In the genomic region with DNA sequence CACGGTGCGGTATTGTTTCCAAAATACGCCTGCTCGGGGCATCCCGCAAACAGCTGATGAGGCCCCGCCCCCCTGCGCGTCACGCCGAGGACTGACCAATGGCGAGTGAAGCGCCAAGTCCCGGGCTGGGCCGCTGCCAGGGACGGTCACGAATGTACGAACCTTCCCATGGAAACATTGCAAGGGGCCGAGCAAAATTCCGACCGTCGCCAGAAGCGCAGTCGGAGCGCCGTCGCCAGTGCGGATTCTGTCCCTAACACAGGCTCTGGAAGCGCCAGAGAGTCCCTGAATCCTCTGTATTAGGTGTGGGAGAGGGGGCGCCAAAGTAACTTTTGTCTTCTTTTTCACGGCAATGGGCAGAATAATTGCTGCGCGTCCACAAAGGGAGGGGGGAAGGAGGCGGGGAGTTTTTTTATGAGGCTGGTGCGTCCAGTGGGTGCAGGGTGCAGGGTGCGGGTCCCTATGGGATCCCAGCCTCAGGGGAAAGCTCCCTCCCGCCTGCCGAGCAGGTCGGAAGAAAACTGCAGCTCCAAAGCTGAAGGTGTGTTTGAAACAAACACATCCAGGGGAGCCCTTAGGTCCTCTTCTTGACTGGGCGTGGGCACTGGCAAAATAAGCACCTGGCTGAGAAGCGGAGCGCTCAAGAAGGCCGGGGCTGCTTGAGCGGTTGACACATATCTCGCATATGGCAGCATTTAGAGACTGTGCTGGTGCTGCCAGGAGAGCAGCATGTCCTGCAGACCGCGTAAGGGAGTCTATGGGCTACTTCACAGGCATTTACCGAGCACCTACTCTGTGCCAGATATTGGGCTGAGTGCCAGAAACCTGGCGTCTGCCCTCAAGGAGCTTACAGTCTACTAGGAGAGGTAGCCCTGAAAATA, we compare ENCODE assay signal across 1 cellular context.
TF ChIP-seq lines count a peak whose summit lies in the region.

A gene with protein sequence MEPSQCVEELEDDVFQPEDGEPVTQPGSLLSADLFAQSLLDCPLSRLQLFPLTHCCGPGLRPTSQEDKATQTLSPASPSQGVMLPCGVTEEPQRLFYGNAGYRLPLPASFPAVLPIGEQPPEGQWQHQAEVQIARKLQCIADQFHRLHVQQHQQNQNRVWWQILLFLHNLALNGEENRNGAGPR (minus strand): TSS at position 25 of the 881 bp plus-strand sequence. CDS start 2,793 bp downstream, outside the sequence.

TF ChIP-seq in K562, 482 proteins besides CTCF, POLR2A, EP300 and RAD21 (continued from another document and continues in another):
- TF ChIP-seq, protein P1, sequence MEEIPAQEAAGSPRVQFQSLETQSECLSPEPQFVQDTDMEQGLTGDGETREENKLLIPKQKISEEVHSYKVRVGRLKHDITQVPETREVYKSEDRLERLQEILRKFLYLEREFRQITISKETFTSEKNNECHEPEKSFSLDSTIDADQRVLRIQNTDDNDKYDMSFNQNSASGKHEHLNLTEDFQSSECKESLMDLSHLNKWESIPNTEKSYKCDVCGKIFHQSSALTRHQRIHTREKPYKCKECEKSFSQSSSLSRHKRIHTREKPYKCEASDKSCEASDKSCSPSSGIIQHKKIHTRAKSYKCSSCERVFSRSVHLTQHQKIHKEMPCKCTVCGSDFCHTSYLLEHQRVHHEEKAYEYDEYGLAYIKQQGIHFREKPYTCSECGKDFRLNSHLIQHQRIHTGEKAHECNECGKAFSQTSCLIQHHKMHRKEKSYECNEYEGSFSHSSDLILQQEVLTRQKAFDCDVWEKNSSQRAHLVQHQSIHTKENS (CRISPR knock-in tag; IDR thresholded peaks at IDR 0.05), result no peak
- TF ChIP-seq NONO (IDR thresholded peaks at IDR 0.05; ENCODE audit: low read depth in 2 of 2, low read length in 1 of 2) (peak in 1 of 2 experiments; percentile 25; a peak in 1 of 4 replicates), MCM7 (IDR thresholded peaks at IDR 0.05) (no peak), ILK (tag; IDR thresholded peaks at IDR 0.05; ENCODE audit: borderline replicate concordance, low read depth) (no peak), PPARD (CRISPR knock-in tag; IDR thresholded peaks at IDR 0.05) (no peak), KDM4B (IDR thresholded peaks at IDR 0.05; ENCODE audit: borderline replicate concordance in 2 of 2, low read depth in 1 of 2) (no peak), RAD51 (IDR thresholded peaks at IDR 0.05; ENCODE audit: borderline replicate concordance, low read depth) (peak; percentile 31; the same call in 1 of the 2 replicates), ZNF165 (CRISPR knock-in tag; IDR thresholded peaks at IDR 0.05; ENCODE audit: borderline replicate concordance) (no peak), ZNF140 (CRISPR knock-in tag; IDR thresholded peaks at IDR 0.05) (no peak), KAT2B (IDR thresholded peaks at IDR 0.05; ENCODE audit: low read depth, low read length) (no peak), EP400 (IDR thresholded peaks at IDR 0.05) (peak; percentile 26; the same call in 1 of the 2 replicates), SETDB1 (IDR thresholded peaks at IDR 0.05; ENCODE audit: low read length) (no peak), ZNF354B (CRISPR knock-in tag; IDR thresholded peaks at IDR 0.05) (no peak), CHD1 (IDR thresholded peaks at IDR 0.05; ENCODE audit: low read length) (no peak), TOE1 (IDR thresholded peaks at IDR 0.05; ENCODE audit: borderline replicate concordance) (peak; percentile 97), TOE1 (CRISPR knock-in tag; IDR thresholded peaks at IDR 0.05; ENCODE audit: borderline replicate concordance, low read depth) (no peak), ZC3H4 (CRISPR knock-in tag; IDR thresholded peaks at IDR 0.05; ENCODE audit: borderline replicate concordance) (no peak), PCBP1 (IDR thresholded peaks at IDR 0.05; ENCODE audit: low read depth, low read length, poor library complexity, severe bottlenecking) (no peak), SMARCA5 (IDR thresholded peaks at IDR 0.05) (no peak), NR3C1 (CRISPR knock-in tag; IDR thresholded peaks at IDR 0.05) (no peak), ZNF76 (CRISPR knock-in tag; IDR thresholded peaks at IDR 0.05; ENCODE audit: borderline replicate concordance) (no peak), GTF2F1 (IDR thresholded peaks at IDR 0.05; ENCODE audit: low read depth, low read length) (no peak), PHF21A (IDR thresholded peaks at IDR 0.05; ENCODE audit: borderline replicate concordance, low read depth) (no peak; the same call in 1 of the 2 replicates), KHSRP (IDR thresholded peaks at IDR 0.05) (no peak), THRAP3 (IDR thresholded peaks at IDR 0.05; ENCODE audit: borderline replicate concordance) (no peak), YY1 (IDR thresholded peaks at IDR 0.05; ENCODE audit: borderline replicate concordance in 1 of 3, control insufficient read depth in 1 of 3, extremely low read depth in 1 of 3, insufficient read depth in 3 of 3, insufficient read length in 1 of 3, insufficient replicate concordance in 2 of 3, low read depth in 1 of 3, low read length in 2 of 3) (peak in 2 of 3 experiments; percentile 76 to 90)
- TF ChIP-seq, protein P2, sequence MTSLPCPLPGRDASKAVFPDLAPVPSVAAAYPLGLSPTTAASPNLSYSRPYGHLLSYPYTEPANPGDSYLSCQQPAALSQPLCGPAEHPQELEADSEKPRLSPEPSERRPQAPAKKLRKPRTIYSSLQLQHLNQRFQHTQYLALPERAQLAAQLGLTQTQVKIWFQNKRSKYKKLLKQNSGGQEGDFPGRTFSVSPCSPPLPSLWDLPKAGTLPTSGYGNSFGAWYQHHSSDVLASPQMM (CRISPR knock-in tag; IDR thresholded peaks at IDR 0.05), result no peak
- TF ChIP-seq, protein P3, sequence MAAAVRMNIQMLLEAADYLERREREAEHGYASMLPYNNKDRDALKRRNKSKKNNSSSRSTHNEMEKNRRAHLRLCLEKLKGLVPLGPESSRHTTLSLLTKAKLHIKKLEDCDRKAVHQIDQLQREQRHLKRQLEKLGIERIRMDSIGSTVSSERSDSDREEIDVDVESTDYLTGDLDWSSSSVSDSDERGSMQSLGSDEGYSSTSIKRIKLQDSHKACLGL (CRISPR knock-in tag; IDR thresholded peaks at IDR 0.05; ENCODE audit: borderline replicate concordance, poor library complexity, severe bottlenecking), result no peak
- TF ChIP-seq, protein P4, sequence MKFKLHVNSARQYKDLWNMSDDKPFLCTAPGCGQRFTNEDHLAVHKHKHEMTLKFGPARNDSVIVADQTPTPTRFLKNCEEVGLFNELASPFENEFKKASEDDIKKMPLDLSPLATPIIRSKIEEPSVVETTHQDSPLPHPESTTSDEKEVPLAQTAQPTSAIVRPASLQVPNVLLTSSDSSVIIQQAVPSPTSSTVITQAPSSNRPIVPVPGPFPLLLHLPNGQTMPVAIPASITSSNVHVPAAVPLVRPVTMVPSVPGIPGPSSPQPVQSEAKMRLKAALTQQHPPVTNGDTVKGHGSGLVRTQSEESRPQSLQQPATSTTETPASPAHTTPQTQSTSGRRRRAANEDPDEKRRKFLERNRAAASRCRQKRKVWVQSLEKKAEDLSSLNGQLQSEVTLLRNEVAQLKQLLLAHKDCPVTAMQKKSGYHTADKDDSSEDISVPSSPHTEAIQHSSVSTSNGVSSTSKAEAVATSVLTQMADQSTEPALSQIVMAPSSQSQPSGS (CRISPR knock-in tag; IDR thresholded peaks at IDR 0.05), result no peak
- TF ChIP-seq, protein P5, sequence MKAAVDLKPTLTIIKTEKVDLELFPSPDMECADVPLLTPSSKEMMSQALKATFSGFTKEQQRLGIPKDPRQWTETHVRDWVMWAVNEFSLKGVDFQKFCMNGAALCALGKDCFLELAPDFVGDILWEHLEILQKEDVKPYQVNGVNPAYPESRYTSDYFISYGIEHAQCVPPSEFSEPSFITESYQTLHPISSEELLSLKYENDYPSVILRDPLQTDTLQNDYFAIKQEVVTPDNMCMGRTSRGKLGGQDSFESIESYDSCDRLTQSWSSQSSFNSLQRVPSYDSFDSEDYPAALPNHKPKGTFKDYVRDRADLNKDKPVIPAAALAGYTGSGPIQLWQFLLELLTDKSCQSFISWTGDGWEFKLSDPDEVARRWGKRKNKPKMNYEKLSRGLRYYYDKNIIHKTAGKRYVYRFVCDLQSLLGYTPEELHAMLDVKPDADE (conservative IDR thresholded peaks at IDR 0.05; ENCODE audit: control insufficient read depth, low read depth, low read length), result no peak
- TF ChIP-seq, protein P6, sequence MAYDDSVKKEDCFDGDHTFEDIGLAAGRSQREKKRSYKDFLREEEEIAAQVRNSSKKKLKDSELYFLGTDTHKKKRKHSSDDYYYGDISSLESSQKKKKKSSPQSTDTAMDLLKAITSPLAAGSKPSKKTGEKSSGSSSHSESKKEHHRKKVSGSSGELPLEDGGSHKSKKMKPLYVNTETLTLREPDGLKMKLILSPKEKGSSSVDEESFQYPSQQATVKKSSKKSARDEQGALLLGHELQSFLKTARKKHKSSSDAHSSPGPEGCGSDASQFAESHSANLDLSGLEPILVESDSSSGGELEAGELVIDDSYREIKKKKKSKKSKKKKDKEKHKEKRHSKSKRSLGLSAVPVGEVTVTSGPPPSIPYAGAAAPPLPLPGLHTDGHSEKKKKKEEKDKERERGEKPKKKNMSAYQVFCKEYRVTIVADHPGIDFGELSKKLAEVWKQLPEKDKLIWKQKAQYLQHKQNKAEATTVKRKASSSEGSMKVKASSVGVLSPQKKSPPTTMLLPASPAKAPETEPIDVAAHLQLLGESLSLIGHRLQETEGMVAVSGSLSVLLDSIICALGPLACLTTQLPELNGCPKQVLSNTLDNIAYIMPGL (CRISPR knock-in tag; IDR thresholded peaks at IDR 0.05), result no peak; the same call in 1 of the 2 replicates
- TF ChIP-seq, protein P7, sequence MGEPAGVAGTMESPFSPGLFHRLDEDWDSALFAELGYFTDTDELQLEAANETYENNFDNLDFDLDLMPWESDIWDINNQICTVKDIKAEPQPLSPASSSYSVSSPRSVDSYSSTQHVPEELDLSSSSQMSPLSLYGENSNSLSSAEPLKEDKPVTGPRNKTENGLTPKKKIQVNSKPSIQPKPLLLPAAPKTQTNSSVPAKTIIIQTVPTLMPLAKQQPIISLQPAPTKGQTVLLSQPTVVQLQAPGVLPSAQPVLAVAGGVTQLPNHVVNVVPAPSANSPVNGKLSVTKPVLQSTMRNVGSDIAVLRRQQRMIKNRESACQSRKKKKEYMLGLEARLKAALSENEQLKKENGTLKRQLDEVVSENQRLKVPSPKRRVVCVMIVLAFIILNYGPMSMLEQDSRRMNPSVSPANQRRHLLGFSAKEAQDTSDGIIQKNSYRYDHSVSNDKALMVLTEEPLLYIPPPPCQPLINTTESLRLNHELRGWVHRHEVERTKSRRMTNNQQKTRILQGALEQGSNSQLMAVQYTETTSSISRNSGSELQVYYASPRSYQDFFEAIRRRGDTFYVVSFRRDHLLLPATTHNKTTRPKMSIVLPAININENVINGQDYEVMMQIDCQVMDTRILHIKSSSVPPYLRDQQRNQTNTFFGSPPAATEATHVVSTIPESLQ (CRISPR knock-in tag; IDR thresholded peaks at IDR 0.05), result no peak
- TF ChIP-seq, protein P8, sequence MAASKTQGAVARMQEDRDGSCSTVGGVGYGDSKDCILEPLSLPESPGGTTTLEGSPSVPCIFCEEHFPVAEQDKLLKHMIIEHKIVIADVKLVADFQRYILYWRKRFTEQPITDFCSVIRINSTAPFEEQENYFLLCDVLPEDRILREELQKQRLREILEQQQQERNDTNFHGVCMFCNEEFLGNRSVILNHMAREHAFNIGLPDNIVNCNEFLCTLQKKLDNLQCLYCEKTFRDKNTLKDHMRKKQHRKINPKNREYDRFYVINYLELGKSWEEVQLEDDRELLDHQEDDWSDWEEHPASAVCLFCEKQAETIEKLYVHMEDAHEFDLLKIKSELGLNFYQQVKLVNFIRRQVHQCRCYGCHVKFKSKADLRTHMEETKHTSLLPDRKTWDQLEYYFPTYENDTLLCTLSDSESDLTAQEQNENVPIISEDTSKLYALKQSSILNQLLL (CRISPR knock-in tag; IDR thresholded peaks at IDR 0.05; ENCODE audit: borderline replicate concordance), result no peak
- TF ChIP-seq, protein P9, sequence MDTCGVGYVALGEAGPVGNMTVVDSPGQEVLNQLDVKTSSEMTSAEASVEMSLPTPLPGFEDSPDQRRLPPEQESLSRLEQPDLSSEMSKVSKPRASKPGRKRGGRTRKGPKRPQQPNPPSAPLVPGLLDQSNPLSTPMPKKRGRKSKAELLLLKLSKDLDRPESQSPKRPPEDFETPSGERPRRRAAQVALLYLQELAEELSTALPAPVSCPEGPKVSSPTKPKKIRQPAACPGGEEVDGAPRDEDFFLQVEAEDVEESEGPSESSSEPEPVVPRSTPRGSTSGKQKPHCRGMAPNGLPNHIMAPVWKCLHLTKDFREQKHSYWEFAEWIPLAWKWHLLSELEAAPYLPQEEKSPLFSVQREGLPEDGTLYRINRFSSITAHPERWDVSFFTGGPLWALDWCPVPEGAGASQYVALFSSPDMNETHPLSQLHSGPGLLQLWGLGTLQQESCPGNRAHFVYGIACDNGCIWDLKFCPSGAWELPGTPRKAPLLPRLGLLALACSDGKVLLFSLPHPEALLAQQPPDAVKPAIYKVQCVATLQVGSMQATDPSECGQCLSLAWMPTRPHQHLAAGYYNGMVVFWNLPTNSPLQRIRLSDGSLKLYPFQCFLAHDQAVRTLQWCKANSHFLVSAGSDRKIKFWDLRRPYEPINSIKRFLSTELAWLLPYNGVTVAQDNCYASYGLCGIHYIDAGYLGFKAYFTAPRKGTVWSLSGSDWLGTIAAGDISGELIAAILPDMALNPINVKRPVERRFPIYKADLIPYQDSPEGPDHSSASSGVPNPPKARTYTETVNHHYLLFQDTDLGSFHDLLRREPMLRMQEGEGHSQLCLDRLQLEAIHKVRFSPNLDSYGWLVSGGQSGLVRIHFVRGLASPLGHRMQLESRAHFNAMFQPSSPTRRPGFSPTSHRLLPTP (IDR thresholded peaks at IDR 0.05; ENCODE audit: borderline replicate concordance, extremely low read depth, insufficient read length), result no peak
- TF ChIP-seq, protein P10, sequence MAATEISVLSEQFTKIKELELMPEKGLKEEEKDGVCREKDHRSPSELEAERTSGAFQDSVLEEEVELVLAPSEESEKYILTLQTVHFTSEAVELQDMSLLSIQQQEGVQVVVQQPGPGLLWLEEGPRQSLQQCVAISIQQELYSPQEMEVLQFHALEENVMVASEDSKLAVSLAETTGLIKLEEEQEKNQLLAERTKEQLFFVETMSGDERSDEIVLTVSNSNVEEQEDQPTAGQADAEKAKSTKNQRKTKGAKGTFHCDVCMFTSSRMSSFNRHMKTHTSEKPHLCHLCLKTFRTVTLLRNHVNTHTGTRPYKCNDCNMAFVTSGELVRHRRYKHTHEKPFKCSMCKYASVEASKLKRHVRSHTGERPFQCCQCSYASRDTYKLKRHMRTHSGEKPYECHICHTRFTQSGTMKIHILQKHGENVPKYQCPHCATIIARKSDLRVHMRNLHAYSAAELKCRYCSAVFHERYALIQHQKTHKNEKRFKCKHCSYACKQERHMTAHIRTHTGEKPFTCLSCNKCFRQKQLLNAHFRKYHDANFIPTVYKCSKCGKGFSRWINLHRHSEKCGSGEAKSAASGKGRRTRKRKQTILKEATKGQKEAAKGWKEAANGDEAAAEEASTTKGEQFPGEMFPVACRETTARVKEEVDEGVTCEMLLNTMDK (IDR thresholded peaks at IDR 0.05; ENCODE audit: borderline replicate concordance, insufficient read depth, low read depth, low read length, poor library complexity, severe bottlenecking), result peak; percentile 33
- TF ChIP-seq, protein P11, sequence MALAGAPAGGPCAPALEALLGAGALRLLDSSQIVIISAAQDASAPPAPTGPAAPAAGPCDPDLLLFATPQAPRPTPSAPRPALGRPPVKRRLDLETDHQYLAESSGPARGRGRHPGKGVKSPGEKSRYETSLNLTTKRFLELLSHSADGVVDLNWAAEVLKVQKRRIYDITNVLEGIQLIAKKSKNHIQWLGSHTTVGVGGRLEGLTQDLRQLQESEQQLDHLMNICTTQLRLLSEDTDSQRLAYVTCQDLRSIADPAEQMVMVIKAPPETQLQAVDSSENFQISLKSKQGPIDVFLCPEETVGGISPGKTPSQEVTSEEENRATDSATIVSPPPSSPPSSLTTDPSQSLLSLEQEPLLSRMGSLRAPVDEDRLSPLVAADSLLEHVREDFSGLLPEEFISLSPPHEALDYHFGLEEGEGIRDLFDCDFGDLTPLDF (CRISPR knock-in tag; IDR thresholded peaks at IDR 0.05), result peak; percentile 78
